21 cellular contexts compared by ENCODE assay signal in the genomic region with DNA sequence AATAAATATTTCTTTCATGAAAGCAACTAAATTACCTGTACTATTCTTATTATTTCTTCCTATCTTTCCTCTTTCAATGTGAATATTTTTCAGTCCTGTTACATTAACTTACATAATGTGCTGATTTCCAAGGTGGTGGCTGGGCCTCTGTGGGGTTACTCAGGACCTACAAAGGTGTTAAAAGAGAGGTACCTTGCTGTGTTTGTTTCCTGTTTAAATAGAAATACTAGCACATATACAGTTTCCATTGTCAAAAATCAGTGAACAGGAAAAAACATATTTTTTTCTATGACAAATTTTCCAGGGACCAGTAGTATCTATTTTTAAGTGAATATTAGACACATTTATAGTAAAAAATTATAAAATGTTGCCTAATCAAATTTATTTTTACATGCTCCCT.
"Had no signal": no experiment of that assay in that cellular context is flagged by ENCODE, and none has a peak within 500 bp of the region (broad histone marks: within the 10 kb centered on the region; RNA-seq: fewer than 3 reads in every experiment).

No MANE protein-coding gene starts in this region.

- H3K4me3 ChIP-seq: left ventricle myocardium inferior, lung, mucosa of descending colon, ovary, right atrium auricular region, right lobe of liver, skin epidermis, stomach, testis, thyroid gland, transverse colon, upper lobe of left lung had no signal

- ATAC-seq: mucosa of descending colon; natural killer cell treated with Interleukin-12 subunit alpha and Interleukin-12 subunit beta and Interleukin-15 and Interleukin-18, amount 100 ng/mL, for 72 hours; stimulated activated naive CD8-positive, alpha-beta T cell treated with anti-CD3 and anti-CD28 coated beads, Interleukin-15, Interleukin-2, amounts not matched to agents 100 U/mL and 50 U/mL, for 24 hours had no signal

- H3K27ac ChIP-seq: left ventricle myocardium inferior, ovary, right atrium auricular region, right lobe of liver, skin epidermis, stomach, testis, thyroid gland, transverse colon, upper lobe of left lung had no signal

- H3K4me1 ChIP-seq: right atrium auricular region, right lobe of liver, stomach, testis, thyroid gland, transverse colon, upper lobe of left lung had no signal

- H3K9me3 ChIP-seq: left ventricle myocardium inferior, mucosa of descending colon, ovary, right atrium auricular region, right lobe of liver, stomach, testis, thyroid gland, transverse colon, upper lobe of left lung had no signal

- FAIRE-seq: keratinocyte, urothelium cell line had no signal

- DNase-seq: left ventricle myocardium inferior; mucosa of descending colon; ovary; right lobe of liver; stimulated activated CD4-positive, alpha-beta T cell treated with anti-CD3 and anti-CD28 coated beads, Interleukin-12 subunit alpha, Interleukin-12 subunit beta, amount 100 ng/mL, for 4 hours; stimulated activated CD4-positive, alpha-beta T cell treated with anti-CD3 and anti-CD28 coated beads, Interleukin-15, amount 100 ng/mL, for 24 hours; stimulated activated CD4-positive, alpha-beta T cell treated with anti-CD3 and anti-CD28 coated beads, Interleukin-2, amount 100 ng/mL, for 24 hours; stimulated activated CD4-positive, alpha-beta T cell treated with anti-CD3 and anti-CD28 coated beads, Interleukin-4, amount 100 ng/mL, for 1 hour; stimulated activated naive B cell treated with anti-CD40 and anti-IgM and Interleukin-4, amounts not matched to agents 10 μg/mL and 1 μg/mL and 100 μg/mL, for 72 hours; stimulated activated naive CD8-positive, alpha-beta T cell treated with anti-CD3 and anti-CD28 coated beads, Interleukin-15, Interleukin-2, amounts not matched to agents 100 U/mL and 50 U/mL, for 24 hours; stomach; testis; thyroid gland; transverse colon; upper lobe of left lung had no signal

- H3K36me3 ChIP-seq: left ventricle myocardium inferior, ovary, right atrium auricular region, right lobe of liver, stomach, thyroid gland, transverse colon, upper lobe of left lung had no signal

- H3K27me3 ChIP-seq: ovary, right atrium auricular region, right lobe of liver, stomach, testis, thyroid gland, upper lobe of left lung had no signal
